Comparison of ENCODE assay signal across 1 cellular context in the genomic region with DNA sequence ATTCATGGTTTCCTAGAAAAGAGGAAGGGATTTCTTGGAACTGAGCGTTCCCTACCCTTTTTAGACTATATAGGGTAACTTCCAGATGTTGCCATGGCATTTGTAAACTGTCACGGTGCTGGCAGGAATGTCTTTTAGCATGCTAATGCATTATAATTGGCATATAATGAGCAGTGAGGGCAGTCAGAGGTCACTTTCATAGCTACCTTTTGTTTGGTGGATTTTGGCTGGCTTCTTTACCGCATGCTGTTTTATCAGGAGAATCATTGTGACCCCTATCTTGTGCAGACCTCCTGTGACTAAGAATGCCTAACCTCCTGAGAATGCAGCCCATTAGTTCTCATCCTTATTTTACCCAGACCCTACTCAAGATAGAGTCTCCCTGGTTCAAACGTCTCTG.
TF ChIP-seq lines count a peak whose summit lies in the region.

No MANE protein-coding gene starts in this region.

TF ChIP-seq in GM23338, 12 proteins besides CTCF, POLR2A, EP300 and RAD21 (continued from another document):
- TF ChIP-seq, protein P1, sequence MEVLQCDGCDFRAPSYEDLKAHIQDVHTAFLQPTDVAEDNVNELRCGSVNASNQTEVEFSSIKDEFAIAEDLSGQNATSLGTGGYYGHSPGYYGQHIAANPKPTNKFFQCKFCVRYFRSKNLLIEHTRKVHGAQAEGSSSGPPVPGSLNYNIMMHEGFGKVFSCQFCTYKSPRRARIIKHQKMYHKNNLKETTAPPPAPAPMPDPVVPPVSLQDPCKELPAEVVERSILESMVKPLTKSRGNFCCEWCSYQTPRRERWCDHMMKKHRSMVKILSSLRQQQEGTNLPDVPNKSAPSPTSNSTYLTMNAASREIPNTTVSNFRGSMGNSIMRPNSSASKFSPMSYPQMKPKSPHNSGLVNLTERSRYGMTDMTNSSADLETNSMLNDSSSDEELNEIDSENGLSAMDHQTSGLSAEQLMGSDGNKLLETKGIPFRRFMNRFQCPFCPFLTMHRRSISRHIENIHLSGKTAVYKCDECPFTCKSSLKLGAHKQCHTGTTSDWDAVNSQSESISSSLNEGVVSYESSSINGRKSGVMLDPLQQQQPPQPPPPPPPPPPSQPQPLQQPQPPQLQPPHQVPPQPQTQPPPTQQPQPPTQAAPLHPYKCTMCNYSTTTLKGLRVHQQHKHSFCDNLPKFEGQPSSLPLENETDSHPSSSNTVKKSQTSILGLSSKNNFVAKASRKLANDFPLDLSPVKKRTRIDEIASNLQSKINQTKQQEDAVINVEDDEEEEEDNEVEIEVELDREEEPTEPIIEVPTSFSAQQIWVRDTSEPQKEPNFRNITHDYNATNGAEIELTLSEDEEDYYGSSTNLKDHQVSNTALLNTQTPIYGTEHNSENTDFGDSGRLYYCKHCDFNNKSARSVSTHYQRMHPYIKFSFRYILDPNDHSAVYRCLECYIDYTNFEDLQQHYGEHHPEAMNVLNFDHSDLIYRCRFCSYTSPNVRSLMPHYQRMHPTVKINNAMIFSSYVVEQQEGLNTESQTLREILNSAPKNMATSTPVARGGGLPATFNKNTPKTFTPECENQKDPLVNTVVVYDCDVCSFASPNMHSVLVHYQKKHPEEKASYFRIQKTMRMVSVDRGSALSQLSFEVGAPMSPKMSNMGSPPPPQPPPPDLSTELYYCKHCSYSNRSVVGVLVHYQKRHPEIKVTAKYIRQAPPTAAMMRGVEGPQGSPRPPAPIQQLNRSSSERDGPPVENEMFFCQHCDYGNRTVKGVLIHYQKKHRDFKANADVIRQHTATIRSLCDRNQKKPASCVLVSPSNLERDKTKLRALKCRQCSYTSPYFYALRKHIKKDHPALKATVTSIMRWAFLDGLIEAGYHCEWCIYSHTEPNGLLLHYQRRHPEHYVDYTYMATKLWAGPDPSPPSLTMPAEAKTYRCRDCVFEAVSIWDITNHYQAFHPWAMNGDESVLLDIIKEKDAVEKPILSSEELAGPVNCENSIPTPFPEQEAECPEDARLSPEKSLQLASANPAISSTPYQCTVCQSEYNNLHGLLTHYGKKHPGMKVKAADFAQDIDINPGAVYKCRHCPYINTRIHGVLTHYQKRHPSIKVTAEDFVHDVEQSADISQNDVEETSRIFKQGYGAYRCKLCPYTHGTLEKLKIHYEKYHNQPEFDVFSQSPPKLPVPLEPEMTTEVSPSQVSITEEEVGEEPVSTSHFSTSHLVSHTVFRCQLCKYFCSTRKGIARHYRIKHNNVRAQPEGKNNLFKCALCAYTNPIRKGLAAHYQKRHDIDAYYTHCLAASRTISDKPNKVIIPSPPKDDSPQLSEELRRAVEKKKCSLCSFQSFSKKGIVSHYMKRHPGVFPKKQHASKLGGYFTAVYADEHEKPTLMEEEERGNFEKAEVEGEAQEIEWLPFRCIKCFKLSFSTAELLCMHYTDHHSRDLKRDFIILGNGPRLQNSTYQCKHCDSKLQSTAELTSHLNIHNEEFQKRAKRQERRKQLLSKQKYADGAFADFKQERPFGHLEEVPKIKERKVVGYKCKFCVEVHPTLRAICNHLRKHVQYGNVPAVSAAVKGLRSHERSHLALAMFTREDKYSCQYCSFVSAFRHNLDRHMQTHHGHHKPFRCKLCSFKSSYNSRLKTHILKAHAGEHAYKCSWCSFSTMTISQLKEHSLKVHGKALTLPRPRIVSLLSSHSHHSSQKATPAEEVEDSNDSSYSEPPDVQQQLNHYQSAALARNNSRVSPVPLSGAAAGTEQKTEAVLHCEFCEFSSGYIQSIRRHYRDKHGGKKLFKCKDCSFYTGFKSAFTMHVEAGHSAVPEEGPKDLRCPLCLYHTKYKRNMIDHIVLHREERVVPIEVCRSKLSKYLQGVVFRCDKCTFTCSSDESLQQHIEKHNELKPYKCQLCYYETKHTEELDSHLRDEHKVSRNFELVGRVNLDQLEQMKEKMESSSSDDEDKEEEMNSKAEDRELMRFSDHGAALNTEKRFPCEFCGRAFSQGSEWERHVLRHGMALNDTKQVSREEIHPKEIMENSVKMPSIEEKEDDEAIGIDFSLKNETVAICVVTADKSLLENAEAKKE (CRISPR knock-in tag; IDR thresholded peaks at IDR 0.05), result 0 out of 2 replicates have a peak, but pooled peaks have one; percentile 10
- TF ChIP-seq, protein P2, sequence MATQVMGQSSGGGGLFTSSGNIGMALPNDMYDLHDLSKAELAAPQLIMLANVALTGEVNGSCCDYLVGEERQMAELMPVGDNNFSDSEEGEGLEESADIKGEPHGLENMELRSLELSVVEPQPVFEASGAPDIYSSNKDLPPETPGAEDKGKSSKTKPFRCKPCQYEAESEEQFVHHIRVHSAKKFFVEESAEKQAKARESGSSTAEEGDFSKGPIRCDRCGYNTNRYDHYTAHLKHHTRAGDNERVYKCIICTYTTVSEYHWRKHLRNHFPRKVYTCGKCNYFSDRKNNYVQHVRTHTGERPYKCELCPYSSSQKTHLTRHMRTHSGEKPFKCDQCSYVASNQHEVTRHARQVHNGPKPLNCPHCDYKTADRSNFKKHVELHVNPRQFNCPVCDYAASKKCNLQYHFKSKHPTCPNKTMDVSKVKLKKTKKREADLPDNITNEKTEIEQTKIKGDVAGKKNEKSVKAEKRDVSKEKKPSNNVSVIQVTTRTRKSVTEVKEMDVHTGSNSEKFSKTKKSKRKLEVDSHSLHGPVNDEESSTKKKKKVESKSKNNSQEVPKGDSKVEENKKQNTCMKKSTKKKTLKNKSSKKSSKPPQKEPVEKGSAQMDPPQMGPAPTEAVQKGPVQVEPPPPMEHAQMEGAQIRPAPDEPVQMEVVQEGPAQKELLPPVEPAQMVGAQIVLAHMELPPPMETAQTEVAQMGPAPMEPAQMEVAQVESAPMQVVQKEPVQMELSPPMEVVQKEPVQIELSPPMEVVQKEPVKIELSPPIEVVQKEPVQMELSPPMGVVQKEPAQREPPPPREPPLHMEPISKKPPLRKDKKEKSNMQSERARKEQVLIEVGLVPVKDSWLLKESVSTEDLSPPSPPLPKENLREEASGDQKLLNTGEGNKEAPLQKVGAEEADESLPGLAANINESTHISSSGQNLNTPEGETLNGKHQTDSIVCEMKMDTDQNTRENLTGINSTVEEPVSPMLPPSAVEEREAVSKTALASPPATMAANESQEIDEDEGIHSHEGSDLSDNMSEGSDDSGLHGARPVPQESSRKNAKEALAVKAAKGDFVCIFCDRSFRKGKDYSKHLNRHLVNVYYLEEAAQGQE (IDR thresholded peaks at IDR 0.05; ENCODE audit: unreplicated experiment), result no peak
- TF ChIP-seq EZH2phosphoT487 (IDR thresholded peaks at IDR 0.05; ENCODE audit: unreplicated experiment), result no peak
- no peak for TF ChIP-seq ZNF331 (CRISPR knock-in tag; IDR thresholded peaks at IDR 0.05; ENCODE audit: low read depth)
- TF ChIP-seq POLR2AphosphoS5 (IDR thresholded peaks at IDR 0.05; ENCODE audit: low read depth), result no peak
